Comparison of ENCODE assay signal across 9 cellular contexts in the genomic region with DNA sequence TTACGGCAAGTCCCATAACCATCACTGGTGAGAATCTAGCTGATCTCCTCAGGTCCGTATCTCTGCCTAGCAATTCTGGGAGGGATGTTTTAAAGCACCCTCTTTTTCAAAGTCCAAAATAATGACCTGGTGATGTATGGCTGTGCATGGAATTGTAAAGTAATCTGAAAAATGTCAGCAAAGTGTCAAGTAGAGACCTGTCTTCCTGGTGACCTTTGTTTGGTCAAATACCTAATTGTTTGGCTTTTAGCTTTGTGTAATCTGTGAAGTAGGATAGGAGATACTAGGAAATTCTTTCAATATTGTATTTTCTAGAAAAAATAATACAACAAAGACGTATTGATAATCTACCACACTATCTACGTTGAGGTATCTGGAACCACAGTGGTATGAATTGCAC. TPM values are rescaled to one million over a fixed set of nuclear protein-coding genes. Genes with fewer than 3 reads are reported as not detected.
"Had no signal": no experiment of that assay in that cellular context is flagged by ENCODE, and none has a peak within 500 bp of the region (broad histone marks: within the 10 kb centered on the region; RNA-seq: fewer than 3 reads in every experiment).

No MANE protein-coding gene starts in this region.

- H3K4me3 Mint-ChIP-seq: IgD-negative memory B cell had no signal

- H3K4me3 ChIP-seq: GM23248 had no signal

- H3K4me1 Mint-ChIP-seq: IgD-negative memory B cell had no signal

- H3K9ac ChIP-seq: GM23248, KMS-11 had no signal

- H3K27ac ChIP-seq: GM23248, HL-60, KMS-11 had no signal

- H3K9me3 Mint-ChIP-seq: IgD-negative memory B cell had no signal

- DNase-seq: GM23248, GOT3, H7, HCEC 1CT, KBM-7 had no signal

- H3K27ac Mint-ChIP-seq: IgD-negative memory B cell had no signal

- H3K27me3 Mint-ChIP-seq: IgD-negative memory B cell had no signal

RNA-seq across cellular contexts. Expression of gene ABCB5, which starts 51.0 kb away (rescaled TPM):
- total RNA-seq: GM23248, HT1080 had no signal
- polyA plus RNA-seq: GM23248, IgD-negative memory B cell had no signal
